ENCODE assay signal across 8 cellular contexts in genomic region chr15:73677146-73677607, GRCh38. TPM values are rescaled to one million over a fixed set of nuclear protein-coding genes. Genes with fewer than 3 reads are reported as not detected.
DNase-seq lines count a peak whose midpoint lies in the region; ATAC-seq and TF ChIP-seq lines count a peak whose summit lies in the region.

No MANE protein-coding gene starts in this region.

- H3K27ac ChIP-seq in HL-60 (replicated peaks), result no peak overlapping the region
- no peak overlapping the region for H3K27ac ChIP-seq in RWPE2 (ENCODE audit: poor library complexity, severe bottlenecking)
- no peak overlapping the region for H3K27ac ChIP-seq in ascending aorta

- intact Hi-C loops in ascending aorta (cut with DNase I), result loop anchor here (1.0 kb wide), 1 partner anchor 23 kb away; no protein-coding TSS in a partner anchor

- no peaks in the 10 kb centered on the region for H3K4me1 ChIP-seq in RWPE2 (ENCODE audit: insufficient read depth, poor library complexity, severe bottlenecking)
- H3K4me1 ChIP-seq in ascending aorta, result no peaks in the 10 kb centered on the region

- H3K4me3 ChIP-seq in HL-60 (replicated peaks; ENCODE audit: insufficient read depth, low read length) (no peak overlapping the region), RWPE2 (ENCODE audit: severe bottlenecking) (no peak overlapping the region), ascending aorta (no peak overlapping the region)

- H3K9me3 ChIP-seq in RWPE2 (ENCODE audit: severe bottlenecking), result no peaks in the 10 kb centered on the region
- H3K9me3 ChIP-seq in ascending aorta, result no peaks in the 10 kb centered on the region

- DNase-seq in COLO668 (lab: John Stamatoyannopoulos, UW; ENCODE audit: unreplicated experiment) (peak; percentile 46), HL-60 (ENCODE audit: low read depth in 1 of 2, low spot score in 1 of 2) (peak in 1 of 2 experiments; percentile 30), RWPE2 (ENCODE audit: low spot score) (no peak), ascending aorta (ENCODE audit: low spot score in 2 of 2) (peak in 1 of 2 donors; percentile 82), iPS-NIHi11 (ENCODE audit: low spot score) (peak; percentile 77), putamen (ENCODE audit: low spot score) (no peak)
- DNase-seq in stimulated activated CD4-positive, alpha-beta T cell treated with anti-CD3 and anti-CD28 coated beads, Interleukin-2, amount 100 ng/mL, for 24 hours, result peak; percentile 56 to 61

- TF ChIP-seq CTCF in HL-60 (IDR thresholded peaks at IDR 0.05; ENCODE audit: insufficient read depth, low read length), result peak; percentile 64
- TF ChIP-seq CTCF in RWPE2 (IDR thresholded peaks at IDR 0.05; ENCODE audit: poor library complexity, severe bottlenecking), result peak; percentile 93
- TF ChIP-seq CTCF in ascending aorta (IDR thresholded peaks at IDR 0.05), result peak; percentile 81 to 89 (median 86)

- H3K36me3 ChIP-seq in RWPE2 (ENCODE audit: low read depth) (no peaks in the 10 kb centered on the region), ascending aorta (no peaks in the 10 kb centered on the region)

- peaks cover 10% of the 10 kb centered on the region for H3K27me3 ChIP-seq in HL-60 (ENCODE audit: insufficient read depth, poor library complexity, severe bottlenecking)
- H3K27me3 ChIP-seq in RWPE2 (ENCODE audit: insufficient read depth, poor library complexity, severe bottlenecking), result no peaks in the 10 kb centered on the region
- no peaks in the 10 kb centered on the region for H3K27me3 ChIP-seq in ascending aorta

- ATAC-seq in RWPE2 (ENCODE audit: low read depth) (peak; percentile 85), HG03095 (IDR thresholded peaks at IDR 0.05; ENCODE audit: unreplicated experiment) (no peak)

RNA-seq across cellular contexts. Expression of gene CD276, which starts 7.0 kb away (rescaled TPM):
- 84.3 TPM for total RNA-seq in ascending aorta

RNA-seq across cellular contexts. Expression of gene NPTN, which starts 44.0 kb away (rescaled TPM):
- total RNA-seq in ascending aorta, result 147 TPM

Comparison
In these comparisons a context has a peak if more than half of its experiments do, and no peak if none do; other contexts are left out.
1. DNase-seq: peak in COLO668 (single experiment), iPS-NIHi11 (single experiment) and stimulated activated CD4-positive, alpha-beta T cell treated with anti-CD3 and anti-CD28 coated beads, Interleukin-2, amount 100 ng/mL, for 24 hours (2 of 2); none in RWPE2 (single experiment) and putamen (single experiment).
2. Peak in every context shown above with its lines, with median percentiles within 50 percentile points of each other: CTCF ChIP-seq.